26 cellular contexts compared by ENCODE assay signal in the genomic region with DNA sequence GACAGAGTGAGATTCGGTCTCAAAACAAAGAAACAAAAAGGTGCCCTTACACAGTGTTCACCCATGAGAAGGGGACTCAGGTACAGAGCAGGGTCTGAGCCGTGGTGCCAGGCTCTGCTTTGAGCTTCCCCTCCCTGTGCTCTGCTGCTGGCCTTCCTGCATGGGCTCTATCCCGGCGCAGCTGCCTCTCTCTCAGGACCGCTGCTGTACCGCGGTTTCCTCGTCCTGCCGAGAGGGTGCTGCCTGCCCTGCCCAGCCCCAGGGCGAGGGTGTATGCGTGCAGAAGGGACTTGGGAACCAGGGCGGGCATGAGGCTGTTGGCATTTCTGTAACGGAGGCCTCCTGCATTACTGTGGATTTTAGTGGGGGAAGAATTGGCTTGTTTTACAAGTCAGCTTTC.
"Had no signal": no experiment of that assay in that cellular context is flagged by ENCODE, and none has a peak within 500 bp of the region (broad histone marks: within the 10 kb centered on the region; RNA-seq: fewer than 3 reads in every experiment).

No MANE protein-coding gene starts in this region.

- H3K36me3 ChIP-seq: brain microvascular endothelial cell, WERI-Rb-1 had no signal

- DNase-seq: activated B cell treated with CpG ODN at 0.5 μM for 24 hours; activated CD4-positive, alpha-beta T cell treated with anti-CD3 and anti-CD28 coated beads for 48 hours; activated CD4-positive, alpha-beta T cell treated with anti-CD3 and anti-CD28 coated beads, Interleukin-2, amount 50 U/mL, for 1 hour; activated CD4-positive, alpha-beta T cell treated with anti-CD3 and anti-CD28 coated beads, Interleukin-2, amount 50 U/mL, for 48 hours; activated CD8-positive, alpha-beta memory T cell treated with anti-CD3 and anti-CD28 coated beads for 24 hours; activated CD8-positive, alpha-beta T cell treated with anti-CD3 and anti-CD28 coated beads for 36 hours; activated effector memory CD4-positive, alpha-beta T cell treated with Interleukin-2 at 50 U/mL for 16 hours; activated gamma-delta T cell treated with Interleukin-2 at 50 U/mL for 16 hours; activated naive CD4-positive, alpha-beta T cell treated with anti-CD3 and anti-CD28 coated beads, Interleukin-2, amount 50 U/mL, for 16 hours; activated naive CD4-positive, alpha-beta T cell treated with Interleukin-2 at 50 U/mL for 16 hours; activated T-cell treated with anti-CD3 and anti-CD28 coated beads, Interleukin-2, amount 50 U/mL, for 4 hours; amniotic stem cell; anterior cingulate cortex; brain microvascular endothelial cell; dorsolateral prefrontal cortex; effector memory CD4-positive, alpha-beta T cell; endodermal cell; foreskin fibroblast; T-helper 1 cell; T-helper 17 cell; T1000; WERI-Rb-1 had no signal

- H3K4me3 ChIP-seq: coronary artery, dorsolateral prefrontal cortex had no signal

- H3K27me3 ChIP-seq: brain microvascular endothelial cell, dorsolateral prefrontal cortex had no signal

- ATAC-seq: activated CD4-positive, CD25-positive, alpha-beta regulatory T cell treated with anti-CD3 and anti-CD28 coated beads, Interleukin-2, amount 50 U/mL, for 24 hours; activated CD8-positive, alpha-beta T cell treated with anti-CD3 and anti-CD28 coated beads for 36 hours; activated T-cell treated with anti-CD3 and anti-CD28 coated beads, Interleukin-2, amount 50 U/mL, for 4 hours; activated T-helper 17 cell treated with anti-CD3 and anti-CD28 coated beads, Interleukin-2, amount 50 U/mL, for 72 hours; esophagus mucosa; T-helper 17 cell had no signal

- H3K27ac ChIP-seq: brain microvascular endothelial cell, coronary artery, dorsolateral prefrontal cortex, WERI-Rb-1 had no signal
